1 cellular context compared by ENCODE assay signal in genomic region chr1:159009704-159010361, GRCh38.
TF ChIP-seq lines count a peak whose summit lies in the region.

Gene IFI16 (plus strand): TSS chr1:159009907. CDS start chr1:159014681, 4,774 bp downstream.

TF ChIP-seq in K562, 482 proteins besides CTCF, POLR2A, EP300 and RAD21 (continued from another document):
- TF ChIP-seq NFE2 (IDR thresholded peaks at IDR 0.05; ENCODE audit: low read depth): peak; percentile 34; the same call in 1 of the 2 replicates
- peak; percentile 39 to 89; a peak in 2 of 4 replicates for TF ChIP-seq TRIM24 (IDR thresholded peaks at IDR 0.05)
- TF ChIP-seq, protein P1, sequence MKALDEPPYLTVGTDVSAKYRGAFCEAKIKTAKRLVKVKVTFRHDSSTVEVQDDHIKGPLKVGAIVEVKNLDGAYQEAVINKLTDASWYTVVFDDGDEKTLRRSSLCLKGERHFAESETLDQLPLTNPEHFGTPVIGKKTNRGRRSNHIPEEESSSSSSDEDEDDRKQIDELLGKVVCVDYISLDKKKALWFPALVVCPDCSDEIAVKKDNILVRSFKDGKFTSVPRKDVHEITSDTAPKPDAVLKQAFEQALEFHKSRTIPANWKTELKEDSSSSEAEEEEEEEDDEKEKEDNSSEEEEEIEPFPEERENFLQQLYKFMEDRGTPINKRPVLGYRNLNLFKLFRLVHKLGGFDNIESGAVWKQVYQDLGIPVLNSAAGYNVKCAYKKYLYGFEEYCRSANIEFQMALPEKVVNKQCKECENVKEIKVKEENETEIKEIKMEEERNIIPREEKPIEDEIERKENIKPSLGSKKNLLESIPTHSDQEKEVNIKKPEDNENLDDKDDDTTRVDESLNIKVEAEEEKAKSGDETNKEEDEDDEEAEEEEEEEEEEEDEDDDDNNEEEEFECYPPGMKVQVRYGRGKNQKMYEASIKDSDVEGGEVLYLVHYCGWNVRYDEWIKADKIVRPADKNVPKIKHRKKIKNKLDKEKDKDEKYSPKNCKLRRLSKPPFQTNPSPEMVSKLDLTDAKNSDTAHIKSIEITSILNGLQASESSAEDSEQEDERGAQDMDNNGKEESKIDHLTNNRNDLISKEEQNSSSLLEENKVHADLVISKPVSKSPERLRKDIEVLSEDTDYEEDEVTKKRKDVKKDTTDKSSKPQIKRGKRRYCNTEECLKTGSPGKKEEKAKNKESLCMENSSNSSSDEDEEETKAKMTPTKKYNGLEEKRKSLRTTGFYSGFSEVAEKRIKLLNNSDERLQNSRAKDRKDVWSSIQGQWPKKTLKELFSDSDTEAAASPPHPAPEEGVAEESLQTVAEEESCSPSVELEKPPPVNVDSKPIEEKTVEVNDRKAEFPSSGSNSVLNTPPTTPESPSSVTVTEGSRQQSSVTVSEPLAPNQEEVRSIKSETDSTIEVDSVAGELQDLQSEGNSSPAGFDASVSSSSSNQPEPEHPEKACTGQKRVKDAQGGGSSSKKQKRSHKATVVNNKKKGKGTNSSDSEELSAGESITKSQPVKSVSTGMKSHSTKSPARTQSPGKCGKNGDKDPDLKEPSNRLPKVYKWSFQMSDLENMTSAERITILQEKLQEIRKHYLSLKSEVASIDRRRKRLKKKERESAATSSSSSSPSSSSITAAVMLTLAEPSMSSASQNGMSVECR (CRISPR knock-in tag; IDR thresholded peaks at IDR 0.05): no peak
- peak; percentile 83; the same call in 1 of the 2 replicates for TF ChIP-seq TEAD4 (IDR thresholded peaks at IDR 0.05; ENCODE audit: low read length)
- TF ChIP-seq TEAD4 (CRISPR knock-in tag; IDR thresholded peaks at IDR 0.05; ENCODE audit: borderline replicate concordance): no peak
- TF ChIP-seq TBL1XR1 (IDR thresholded peaks at IDR 0.05; ENCODE audit: low read length in 2 of 2): peak in 1 of 2 experiments; percentile 61; a peak in 1 of 4 replicates
- no peak for TF ChIP-seq NR2C1 (IDR thresholded peaks at IDR 0.05)
- TF ChIP-seq NR2C1 (tag; IDR thresholded peaks at IDR 0.05): 0 out of 2 replicates have a peak, but pooled peaks have one; percentile 6
- 0 out of 4 replicates have a peak, but pooled peaks of 1 of the 2 experiments have one; percentile 9 for TF ChIP-seq NRF1 (conservative IDR thresholded peaks at IDR 0.05 in 1 of 2, IDR thresholded peaks at IDR 0.05 in 1 of 2)
- peak; percentile 73; the same call in 1 of the 2 replicates for TF ChIP-seq GTF2E2 (tag; IDR thresholded peaks at IDR 0.05)
- TF ChIP-seq TOE1 (IDR thresholded peaks at IDR 0.05; ENCODE audit: borderline replicate concordance): no peak
- TF ChIP-seq TOE1 (CRISPR knock-in tag; IDR thresholded peaks at IDR 0.05; ENCODE audit: borderline replicate concordance, low read depth): no peak
- peak; percentile 65; the same call in 1 of the 2 replicates for TF ChIP-seq ZNF766 (CRISPR knock-in tag; conservative IDR thresholded peaks at IDR 0.05)
- TF ChIP-seq, protein P2, sequence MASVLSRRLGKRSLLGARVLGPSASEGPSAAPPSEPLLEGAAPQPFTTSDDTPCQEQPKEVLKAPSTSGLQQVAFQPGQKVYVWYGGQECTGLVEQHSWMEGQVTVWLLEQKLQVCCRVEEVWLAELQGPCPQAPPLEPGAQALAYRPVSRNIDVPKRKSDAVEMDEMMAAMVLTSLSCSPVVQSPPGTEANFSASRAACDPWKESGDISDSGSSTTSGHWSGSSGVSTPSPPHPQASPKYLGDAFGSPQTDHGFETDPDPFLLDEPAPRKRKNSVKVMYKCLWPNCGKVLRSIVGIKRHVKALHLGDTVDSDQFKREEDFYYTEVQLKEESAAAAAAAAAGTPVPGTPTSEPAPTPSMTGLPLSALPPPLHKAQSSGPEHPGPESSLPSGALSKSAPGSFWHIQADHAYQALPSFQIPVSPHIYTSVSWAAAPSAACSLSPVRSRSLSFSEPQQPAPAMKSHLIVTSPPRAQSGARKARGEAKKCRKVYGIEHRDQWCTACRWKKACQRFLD (CRISPR knock-in tag; IDR thresholded peaks at IDR 0.05): peak; percentile 7; the same call in 1 of the 2 replicates
